ENCODE assay signal across 14 cellular contexts in the genomic region with DNA sequence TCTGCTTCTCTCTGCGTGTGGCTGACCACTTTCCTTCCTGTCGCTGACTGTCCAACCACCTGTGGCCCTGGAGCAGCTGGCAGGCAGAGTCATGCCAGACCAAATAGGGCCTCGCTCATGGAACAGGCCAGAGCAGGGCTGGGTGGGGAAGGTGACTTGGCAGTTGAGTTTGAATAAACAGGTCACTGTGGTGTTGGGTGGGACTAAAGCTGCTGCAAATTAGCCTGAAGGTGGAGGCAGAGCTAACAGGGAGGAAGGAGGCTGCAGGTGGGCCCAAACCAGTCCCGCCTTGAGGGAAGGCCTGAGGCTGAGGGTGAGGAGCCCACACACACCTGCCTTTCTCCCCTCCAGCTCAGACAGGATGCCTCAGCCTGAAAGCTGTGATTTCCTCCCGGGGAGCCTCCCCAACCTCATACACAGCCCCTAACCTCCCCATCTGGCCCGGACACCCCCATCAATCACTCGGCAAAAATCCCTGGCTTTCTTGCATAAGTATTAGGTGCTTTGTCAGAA.
DNase-seq lines count a peak whose midpoint lies in the region; ATAC-seq and TF ChIP-seq lines count a peak whose summit lies in the region.
"Had no signal": no experiment of that assay in that cellular context is flagged by ENCODE, and none has a peak within 500 bp of the region (broad histone marks: within the 10 kb centered on the region; RNA-seq: fewer than 3 reads in every experiment).

No MANE protein-coding gene starts in this region.

- no peaks in the 10 kb centered on the region for H3K4me1 ChIP-seq in PC-9 (replicated peaks; ENCODE audit: insufficient read depth)
- H3K4me1 ChIP-seq in right cardiac atrium (ENCODE audit: control insufficient read depth, insufficient read depth, low read length), result no peaks in the 10 kb centered on the region
- no peaks in the 10 kb centered on the region for H3K4me1 ChIP-seq in body of pancreas
- H3K4me1 ChIP-seq: SJSA1 had no signal

- POLR2A ChIA-PET in PC-9 (lab: Charles Lee; ENCODE audit: unreplicated experiment), result no interaction called here

- no peaks in the 10 kb centered on the region for H3K79me2 ChIP-seq in PC-9 (ENCODE audit: low read depth)

- H3K36me3 ChIP-seq in PC-9 (ENCODE audit: low read depth) (no peaks in the 10 kb centered on the region), body of pancreas (replicated peaks in 1 of 2; ENCODE audit: insufficient read depth in 1 of 2, low read depth in 2 of 2) (no peaks in the 10 kb centered on the region)
- H3K36me3 ChIP-seq: SJSA1, thoracic aorta had no signal

- H3K36me3 Mint-ChIP-seq in activated T-cell treated with anti-CD3 and anti-CD28 coated beads, Interleukin-2, amount 50 U/mL, for 72 hours (ENCODE audit: insufficient read depth in 2 of 2), result no peaks in the 10 kb centered on the region

- no peak overlapping the region for H2AFZ ChIP-seq in PC-9

- no TSS peak for BruUV-seq in PC-9 (replicated peaks; lab: Mats Ljungman, UMichigan)

- TF ChIP-seq POLR2A in GM18505 (IDR thresholded peaks at IDR 0.05; ENCODE audit: borderline replicate concordance, extremely low read depth, insufficient read depth, insufficient read length) (no peak), body of pancreas (IDR thresholded peaks at IDR 0.05) (no peak)

- no peaks in the 10 kb centered on the region for H3K27me3 Mint-ChIP-seq in activated T-cell treated with anti-CD3 and anti-CD28 coated beads, Interleukin-2, amount 50 U/mL, for 72 hours (ENCODE audit: low read depth)
- no peaks in the 10 kb centered on the region for H3K27me3 Mint-ChIP-seq in stimulated activated naive CD8-positive, alpha-beta T cell treated with anti-CD3 and anti-CD28 coated beads, Interleukin-15, amount 100 ng/mL, for 72 hours

- no peaks in the 10 kb centered on the region for H3K9me3 Mint-ChIP-seq in activated T-cell treated with anti-CD3 and anti-CD28 coated beads, Interleukin-2, amount 50 U/mL, for 72 hours
- H3K9me3 Mint-ChIP-seq in stimulated activated naive CD8-positive, alpha-beta T cell treated with anti-CD3 and anti-CD28 coated beads, Interleukin-15, amount 100 ng/mL, for 72 hours, result no peaks in the 10 kb centered on the region

- no peaks in the 10 kb centered on the region for H4K20me1 ChIP-seq in PC-9 (ENCODE audit: insufficient read depth)

- TF ChIP-seq CTCF in PC-9 (conservative IDR thresholded peaks at IDR 0.05), result no peak
- TF ChIP-seq CTCF in body of pancreas (IDR thresholded peaks at IDR 0.05), result no peak

- H3K4me2 ChIP-seq in PC-9, result no peak overlapping the region

- intact Hi-C loops in PC-9 (cut with micrococcal nuclease; ENCODE audit: unreplicated experiment), result no loop called here
- intact Hi-C loops in right cardiac atrium (cut with DNase I), result no loop called here
- intact Hi-C loops in body of pancreas (cut with DNase I), result no loop called here

- CTCF ChIA-PET in PC-9 (lab: Charles Lee), result no interaction called here

- no peak overlapping the region for H3K27ac ChIP-seq in PC-9
- H3K27ac ChIP-seq in right cardiac atrium (ENCODE audit: low read length), result no peak overlapping the region
- no peak overlapping the region for H3K27ac ChIP-seq in body of pancreas
- H3K27ac ChIP-seq: SJSA1, thoracic aorta had no signal

- no peaks in the 10 kb centered on the region for H3K9me3 ChIP-seq in PC-9 (ENCODE audit: insufficient read depth, low read depth)
- H3K9me3 ChIP-seq in right cardiac atrium (ENCODE audit: control insufficient read depth, low read length), result no peaks in the 10 kb centered on the region
- H3K9me3 ChIP-seq in body of pancreas, result no peaks in the 10 kb centered on the region
- H3K9me3 ChIP-seq: SJSA1, thoracic aorta had no signal

- no peak overlapping the region for H3K4me3 ChIP-seq in PC-9
- no peak overlapping the region for H3K4me3 ChIP-seq in right cardiac atrium (ENCODE audit: low read length)
- H3K4me3 ChIP-seq in body of pancreas, result no peak overlapping the region
- H3K4me3 ChIP-seq: SJSA1, thoracic aorta had no signal

- H3K27me3 ChIP-seq in PC-9 (ENCODE audit: insufficient read depth, low read depth) (peaks cover 30% of the 10 kb centered on the region), right cardiac atrium (ENCODE audit: control insufficient read depth, insufficient read depth) (no peaks in the 10 kb centered on the region), body of pancreas (no peaks in the 10 kb centered on the region)
- H3K27me3 ChIP-seq: SJSA1 had no signal

- H3K4me1 Mint-ChIP-seq in activated T-cell treated with anti-CD3 and anti-CD28 coated beads, Interleukin-2, amount 50 U/mL, for 72 hours (ENCODE audit: low read depth), result peaks cover 12% of the 10 kb centered on the region
- peaks cover 30% of the 10 kb centered on the region for H3K4me1 Mint-ChIP-seq in stimulated activated naive CD8-positive, alpha-beta T cell treated with anti-CD3 and anti-CD28 coated beads, Interleukin-15, amount 100 ng/mL, for 72 hours

- H3K9me2 ChIP-seq in PC-9 (ENCODE audit: insufficient read depth), result no peaks in the 10 kb centered on the region

- DNase-seq in activated T-cell treated with anti-CD3 and anti-CD28 coated beads, Interleukin-2, amount 50 U/mL, for 72 hours, result peak in 1 of 2 donors; percentile 6
- DNase-seq in activated T-cell treated with anti-CD3 and anti-CD28 coated beads, Interleukin-2, amount 50 U/mL, for 48 hours, result no peak
- DNase-seq in PC-9, result peak; percentile 49 to 56
- DNase-seq in right cardiac atrium, result no peak
- DNase-seq in stimulated activated naive CD8-positive, alpha-beta T cell treated with anti-CD3 and anti-CD28 coated beads, Interleukin-15, amount 100 ng/mL, for 72 hours, result no peak
- DNase-seq in body of pancreas, result no peak
- no peak for DNase-seq in OCI-M2 (lab: John Stamatoyannopoulos, UW; ENCODE audit: unreplicated experiment)
- DNase-seq: activated CD8-positive, alpha-beta memory T cell treated with anti-CD3 and anti-CD28 coated beads for 24 hours; anterior cingulate cortex; NCI-H1694 treated with DMSO at 0.1 percent for 48 hours; occipital lobe had no signal

- no peak overlapping the region for H3K27ac Mint-ChIP-seq in activated T-cell treated with anti-CD3 and anti-CD28 coated beads, Interleukin-2, amount 50 U/mL, for 72 hours
- peak overlapping the region in 1 of 2 donors; percentile 21 for H3K27ac Mint-ChIP-seq in stimulated activated naive CD8-positive, alpha-beta T cell treated with anti-CD3 and anti-CD28 coated beads, Interleukin-15, amount 100 ng/mL, for 72 hours

- 61% methylated on average over 7 of the region's 7 CpGs for WGBS in right cardiac atrium
- WGBS in body of pancreas, 2 donors, result 68 to 74% methylated on average over 7 of the region's 7 CpGs

- ATAC-seq in activated T-cell treated with anti-CD3 and anti-CD28 coated beads, Interleukin-2, amount 50 U/mL, for 72 hours (replicated peaks in 1 of 2), result peak; percentile 31 to 49
- peak; percentile 20 to 31 for ATAC-seq in right cardiac atrium
- peak; percentile 68 for ATAC-seq in stimulated activated naive CD8-positive, alpha-beta T cell treated with anti-CD3 and anti-CD28 coated beads, Interleukin-15, amount 100 ng/mL, for 72 hours
- no peak for ATAC-seq in GM18505 (IDR thresholded peaks at IDR 0.05; ENCODE audit: unreplicated experiment)
- ATAC-seq in body of pancreas, result no peak

- no peaks in the 10 kb centered on the region for H3F3A ChIP-seq in PC-9 (ENCODE audit: insufficient read depth, low read depth)

- H3K4me3 Mint-ChIP-seq in activated T-cell treated with anti-CD3 and anti-CD28 coated beads, Interleukin-2, amount 50 U/mL, for 72 hours, result no peak overlapping the region
- H3K4me3 Mint-ChIP-seq in stimulated activated naive CD8-positive, alpha-beta T cell treated with anti-CD3 and anti-CD28 coated beads, Interleukin-15, amount 100 ng/mL, for 72 hours, result no peak overlapping the region

Comparison
In these comparisons a context has a peak if more than half of its experiments do, and no peak if none do; other contexts are left out.
1. ATAC-seq: peak in activated T-cell treated with anti-CD3 and anti-CD28 coated beads, Interleukin-2, amount 50 U/mL, for 72 hours (2 of 2), right cardiac atrium (2 of 2) and stimulated activated naive CD8-positive, alpha-beta T cell treated with anti-CD3 and anti-CD28 coated beads, Interleukin-15, amount 100 ng/mL, for 72 hours (single experiment); none in GM18505 (single experiment) and body of pancreas (single experiment).
2. DNase-seq: peak in PC-9 (2 of 2); none in activated T-cell treated with anti-CD3 and anti-CD28 coated beads, Interleukin-2, amount 50 U/mL, for 48 hours (0 of 2), right cardiac atrium (0 of 3), stimulated activated naive CD8-positive, alpha-beta T cell treated with anti-CD3 and anti-CD28 coated beads, Interleukin-15, amount 100 ng/mL, for 72 hours (0 of 2), body of pancreas (0 of 4) and OCI-M2 (single experiment).